Comparison of ENCODE assay signal across 8 cellular contexts in the genomic region with DNA sequence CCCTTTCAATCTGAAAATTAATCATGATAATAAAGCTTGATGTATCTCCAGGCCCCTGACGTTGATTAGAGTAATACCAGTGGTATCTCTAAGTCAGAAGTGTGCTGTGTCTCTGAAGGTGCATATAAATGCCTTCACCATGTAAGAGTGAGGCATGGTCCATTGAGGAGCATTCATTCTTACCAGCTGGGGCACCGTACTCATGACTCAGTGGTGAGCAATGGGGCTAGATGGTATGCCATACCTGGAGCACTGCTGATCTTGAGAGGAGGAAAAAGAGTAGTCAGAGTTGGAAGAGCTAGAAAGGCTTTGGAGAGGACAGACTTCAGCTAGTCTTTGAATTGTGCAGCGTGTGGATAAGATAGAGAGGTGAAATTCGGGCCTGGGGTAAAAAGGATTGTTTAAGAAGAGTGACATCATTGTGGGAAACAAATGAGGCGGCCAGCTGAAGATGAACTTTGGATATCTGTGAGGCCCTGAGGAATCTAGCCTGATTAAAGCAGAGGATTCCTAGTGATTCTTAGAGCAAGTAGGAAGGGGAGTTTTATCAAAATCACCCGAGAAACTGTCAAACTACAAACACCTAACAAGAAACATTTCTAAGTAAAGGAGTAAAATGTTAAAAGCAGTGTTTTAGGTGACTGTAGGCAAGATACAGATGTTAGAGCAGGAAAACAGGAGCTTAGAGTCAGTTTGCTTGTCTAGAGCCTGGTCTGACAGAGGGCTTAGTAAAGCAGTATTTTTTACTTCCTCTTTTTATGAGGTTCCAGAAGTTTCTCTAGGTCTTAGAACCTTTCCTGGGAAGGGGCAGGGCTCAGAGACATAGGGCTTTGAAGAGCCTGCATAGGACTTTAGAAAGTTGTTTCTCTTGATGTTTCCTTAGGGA. TPM values are rescaled to one million over a fixed set of nuclear protein-coding genes. Genes with fewer than 3 reads are reported as not detected.
DNase-seq lines count a peak whose midpoint lies in the region; ATAC-seq and TF ChIP-seq lines count a peak whose summit lies in the region.

No MANE protein-coding gene starts in this region.

- no peaks in the 10 kb centered on the region for H3K27me3 Mint-ChIP-seq in WTC11 (ENCODE audit: low read depth)

- H3K4me1 Mint-ChIP-seq in WTC11, result peaks cover 64% of the 10 kb centered on the region

- H3K27ac Mint-ChIP-seq in WTC11, result no peak overlapping the region

- no peaks in the 10 kb centered on the region for H3K36me3 Mint-ChIP-seq in WTC11

- WGBS in lung, 2 donors, result 67 to 75% methylated on average over 6 of the region's 6 CpGs

- no peaks in the 10 kb centered on the region for H3K36me3 ChIP-seq in lung (ENCODE audit: control insufficient read depth in 2 of 2, insufficient read depth in 2 of 2, low read length in 2 of 2)

- H3K4me1 ChIP-seq in lung (ENCODE audit: control insufficient read depth in 2 of 2, insufficient read depth in 2 of 2, low read length in 2 of 2), result peaks cover 8 to 56% of the 10 kb centered on the region in 2 donors

- no peaks in the 10 kb centered on the region for H3K9me3 ChIP-seq in lung (ENCODE audit: control insufficient read depth in 2 of 2, insufficient read depth in 1 of 2, low read length in 1 of 2)

- H3K27ac ChIP-seq in lung (ENCODE audit: low read depth in 1 of 2, low read length in 1 of 2), result peak overlapping the region in 1 of 2 donors; percentile 51
- no peak overlapping the region for H3K27ac ChIP-seq in substantia nigra (ENCODE audit: low read depth, low read length, poor library complexity, severe bottlenecking)

- ATAC-seq in HG02885 (IDR thresholded peaks at IDR 0.05; ENCODE audit: poor library complexity, unreplicated experiment), result peak; percentile 52
- peak; percentile 51 for ATAC-seq in WTC11
- ATAC-seq in lung (ENCODE audit: insufficient read depth, low FRiP score), result peak; percentile 38
- ATAC-seq in HG02642 (IDR thresholded peaks at IDR 0.05; ENCODE audit: poor library complexity, unreplicated experiment), result no peak

- in situ Hi-C loops in Caki2 (cut with HindIII; ENCODE audit: low pct_unique_long_range_greater_than_20kb, low sequenced_read_pairs), result no loop called here

- CTCF ChIA-PET in WTC11 (lab: Charles Lee), result interaction anchor here (0.9 kb wide), 1 partner anchor 46 kb away, joined by 3 read pairs; no protein-coding TSS in a partner anchor

- H3K27me3 ChIP-seq in lung (ENCODE audit: control insufficient read depth, insufficient read depth), result no peaks in the 10 kb centered on the region

- no peak overlapping the region for H3K4me3 ChIP-seq in lung

- POLR2A ChIA-PET in WTC11 (lab: Charles Lee), result no interaction called here

- TF ChIP-seq CTCF in WTC11 (IDR thresholded peaks at IDR 0.05), result no peak
- TF ChIP-seq CTCF in lung (IDR thresholded peaks at IDR 0.05; ENCODE audit: control extremely low read depth, extremely low read depth), result no peak

- DNase-seq in Caki2 (ENCODE audit: low read depth) (peak; percentile 44), WTC11 (ENCODE audit: low spot score) (no peak), lung (ENCODE audit: low spot score) (no peak), NCI-H446 (lab: John Stamatoyannopoulos, UW) (no peak), substantia nigra (lab: John Stamatoyannopoulos, UW) (no peak), occipital lobe (lab: John Stamatoyannopoulos, UW) (no peak)

- no peak overlapping the region for H3K4me3 Mint-ChIP-seq in WTC11

- no peaks in the 10 kb centered on the region for H3K9me3 Mint-ChIP-seq in WTC11

TF ChIP-seq in WTC11, 78 proteins besides CTCF, POLR2A, EP300 and RAD21 (continues in another document):
- TF ChIP-seq OVOL2 (CRISPR knock-in tag; IDR thresholded peaks at IDR 0.05; ENCODE audit: borderline replicate concordance), result no peak
- TF ChIP-seq RORB (CRISPR knock-in tag; IDR thresholded peaks at IDR 0.05), result no peak
- TF ChIP-seq ETV6 (CRISPR knock-in tag; IDR thresholded peaks at IDR 0.05), result no peak
- TF ChIP-seq, protein P1, sequence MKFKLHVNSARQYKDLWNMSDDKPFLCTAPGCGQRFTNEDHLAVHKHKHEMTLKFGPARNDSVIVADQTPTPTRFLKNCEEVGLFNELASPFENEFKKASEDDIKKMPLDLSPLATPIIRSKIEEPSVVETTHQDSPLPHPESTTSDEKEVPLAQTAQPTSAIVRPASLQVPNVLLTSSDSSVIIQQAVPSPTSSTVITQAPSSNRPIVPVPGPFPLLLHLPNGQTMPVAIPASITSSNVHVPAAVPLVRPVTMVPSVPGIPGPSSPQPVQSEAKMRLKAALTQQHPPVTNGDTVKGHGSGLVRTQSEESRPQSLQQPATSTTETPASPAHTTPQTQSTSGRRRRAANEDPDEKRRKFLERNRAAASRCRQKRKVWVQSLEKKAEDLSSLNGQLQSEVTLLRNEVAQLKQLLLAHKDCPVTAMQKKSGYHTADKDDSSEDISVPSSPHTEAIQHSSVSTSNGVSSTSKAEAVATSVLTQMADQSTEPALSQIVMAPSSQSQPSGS (CRISPR knock-in tag; IDR thresholded peaks at IDR 0.05; ENCODE audit: borderline replicate concordance, low read depth), result no peak
- no peak for TF ChIP-seq NFYB (CRISPR knock-in tag; conservative IDR thresholded peaks at IDR 0.05; ENCODE audit: low read depth)
- no peak for TF ChIP-seq MXD4 (CRISPR knock-in tag; IDR thresholded peaks at IDR 0.05; ENCODE audit: borderline replicate concordance)
- no peak for TF ChIP-seq ATF6 (CRISPR knock-in tag; IDR thresholded peaks at IDR 0.05)
- no peak for TF ChIP-seq ZBTB21 (CRISPR knock-in tag; IDR thresholded peaks at IDR 0.05; ENCODE audit: borderline replicate concordance)
- TF ChIP-seq NFE2L1 (CRISPR knock-in tag; IDR thresholded peaks at IDR 0.05), result no peak
- no peak for TF ChIP-seq FOXJ3 (CRISPR knock-in tag; IDR thresholded peaks at IDR 0.05; ENCODE audit: borderline replicate concordance)
- TF ChIP-seq, protein P2, sequence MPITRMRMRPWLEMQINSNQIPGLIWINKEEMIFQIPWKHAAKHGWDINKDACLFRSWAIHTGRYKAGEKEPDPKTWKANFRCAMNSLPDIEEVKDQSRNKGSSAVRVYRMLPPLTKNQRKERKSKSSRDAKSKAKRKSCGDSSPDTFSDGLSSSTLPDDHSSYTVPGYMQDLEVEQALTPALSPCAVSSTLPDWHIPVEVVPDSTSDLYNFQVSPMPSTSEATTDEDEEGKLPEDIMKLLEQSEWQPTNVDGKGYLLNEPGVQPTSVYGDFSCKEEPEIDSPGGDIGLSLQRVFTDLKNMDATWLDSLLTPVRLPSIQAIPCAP (CRISPR knock-in tag; IDR thresholded peaks at IDR 0.05), result no peak
- TF ChIP-seq ZNF512 (CRISPR knock-in tag; IDR thresholded peaks at IDR 0.05; ENCODE audit: borderline replicate concordance), result no peak
- no peak for TF ChIP-seq PREB (CRISPR knock-in tag; IDR thresholded peaks at IDR 0.05; ENCODE audit: borderline replicate concordance)
- TF ChIP-seq SP1 (CRISPR knock-in tag; conservative IDR thresholded peaks at IDR 0.05), result no peak
- no peak for TF ChIP-seq NR2C2 (CRISPR knock-in tag; IDR thresholded peaks at IDR 0.05)
- no peak for TF ChIP-seq KAT7 (CRISPR knock-in tag; IDR thresholded peaks at IDR 0.05; ENCODE audit: borderline replicate concordance)
- TF ChIP-seq GRHL2 (CRISPR knock-in tag; IDR thresholded peaks at IDR 0.05; ENCODE audit: insufficient replicate concordance, severe bottlenecking), result no peak
- TF ChIP-seq CDX4 (CRISPR knock-in tag; IDR thresholded peaks at IDR 0.05; ENCODE audit: borderline replicate concordance), result no peak

RNA-seq across cellular contexts. Expression of gene TMOD3, which starts 13.6 kb away (rescaled TPM):
- 31.1 and 44.3 TPM in 2 replicates for total RNA-seq in Caki2 (2014; rRNA removed; shearing (Covaris generic); ENCODE audit: low replicate concordance)
- total RNA-seq in WTC11 (2021) (37.0 to 40.6 TPM (median 38.8 TPM) in 3 replicates), lung (100 to 1,000 TPM in 1 of 2 donors, 10 to 100 TPM in 1; 65.8 to 108 TPM), occipital lobe (81.7 TPM)
- polyA plus RNA-seq in lung, result 10 to 100 TPM; 12.4 to 16.4 TPM
